Comparison of ENCODE assay signal across 8 cellular contexts in the genomic region with DNA sequence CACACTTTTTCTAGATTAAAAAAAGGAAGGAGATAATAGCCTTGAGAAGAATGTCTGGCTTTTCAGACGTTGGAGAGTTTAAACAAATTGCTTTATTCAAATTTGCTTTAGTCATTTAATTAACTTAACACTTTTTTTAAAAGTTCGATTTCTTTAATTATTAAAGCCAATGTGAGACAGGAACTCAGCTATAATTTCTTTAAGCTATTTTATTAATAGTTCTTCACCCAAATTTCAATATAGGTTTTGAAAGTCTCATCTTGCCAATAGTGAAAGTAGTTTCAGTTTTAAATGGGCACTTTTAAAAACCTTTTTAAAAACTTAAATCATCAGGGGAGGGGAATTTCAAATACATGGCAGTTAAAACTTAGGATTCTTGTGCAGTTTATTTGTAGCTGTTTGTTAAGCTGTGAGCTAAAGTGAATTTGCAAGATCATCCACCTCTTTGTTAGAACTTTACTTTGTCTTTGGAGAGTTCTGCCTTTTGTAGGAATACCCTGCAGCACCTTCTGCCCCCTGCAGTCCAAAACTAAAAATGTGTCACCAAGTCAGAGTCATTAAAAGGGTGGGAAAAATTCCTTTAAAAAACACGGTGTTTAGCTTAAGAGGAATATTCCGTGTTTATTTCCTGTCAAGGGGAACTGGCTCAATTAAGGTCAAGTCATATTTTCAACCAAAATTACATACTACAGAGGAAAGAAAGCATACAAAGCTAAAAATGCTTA. TPM values are rescaled to one million over a fixed set of nuclear protein-coding genes. Genes with fewer than 3 reads are reported as not detected.
DNase-seq lines count a peak whose midpoint lies in the region; ATAC-seq and TF ChIP-seq lines count a peak whose summit lies in the region.

No MANE protein-coding gene starts in this region.

- H3K27me3 Mint-ChIP-seq in memory B cell = no peaks in the 10 kb centered on the region

- H3K27me3 ChIP-seq in HL-60 (ENCODE audit: insufficient read depth, poor library complexity, severe bottlenecking) (no peaks in the 10 kb centered on the region), uterus (no peaks in the 10 kb centered on the region)

- H3K9me3 Mint-ChIP-seq in memory B cell = no peaks in the 10 kb centered on the region

- H3K36me3 Mint-ChIP-seq in memory B cell = peaks cover 11% of the 10 kb centered on the region

- peak overlapping the region; percentile 100 for H3K27ac Mint-ChIP-seq in memory B cell

- H3K4me1 Mint-ChIP-seq in memory B cell = peaks cover 31% of the 10 kb centered on the region

- no peaks in the 10 kb centered on the region for H3K9me3 ChIP-seq in uterus

- H3K4me3 ChIP-seq in HL-60 (replicated peaks; ENCODE audit: insufficient read depth, low read length) (peak overlapping the region; percentile 18), choroid plexus epithelial cell (ENCODE audit: low read depth, low read length) (peak overlapping the region; percentile 94), uterus (peak overlapping the region; percentile 60 to 63)

- DNase-seq in NCI-H2029 treated with DMSO at 0.1 percent for 48 hours (lab: John Stamatoyannopoulos, UW) (peak; percentile 12), NCI-H2029 (lab: John Stamatoyannopoulos, UW) (no peak), HL-60 (ENCODE audit: low read depth in 1 of 2, low spot score in 1 of 2) (peak in 1 of 2 experiments; percentile 70), RPMI8226 (peak; percentile 64), choroid plexus epithelial cell (ENCODE audit: low read depth) (peak; percentile 82), memory B cell (ENCODE audit: low spot score in 2 of 2) (peak in 1 of 2 donors; percentile 43), uterus (peak in 1 of 2 donors; percentile 40), ecto neural progenitor cell (ENCODE audit: low spot score) (no peak)

- no peaks in the 10 kb centered on the region for H3K36me3 ChIP-seq in uterus

- peak overlapping the region; percentile 96 for H3K4me3 Mint-ChIP-seq in memory B cell

- peak overlapping the region; percentile 38 for H3K27ac ChIP-seq in HL-60 (replicated peaks)
- H3K27ac ChIP-seq in uterus = peak overlapping the region; percentile 98

- no peak for TF ChIP-seq POLR2A in uterus (IDR thresholded peaks at IDR 0.05)

- peak; percentile 15 for ATAC-seq in memory B cell (ENCODE audit: low read depth)

- peaks cover 8 to 10% of the 10 kb centered on the region in 2 donors for H3K4me1 ChIP-seq in uterus

- TF ChIP-seq CTCF in HL-60 (IDR thresholded peaks at IDR 0.05; ENCODE audit: insufficient read depth, low read length) = peak; percentile 57
- TF ChIP-seq CTCF in choroid plexus epithelial cell (conservative IDR thresholded peaks at IDR 0.05; ENCODE audit: low read depth, low read length) = peak; percentile 78
- peak; percentile 63 to 71 (median 70) for TF ChIP-seq CTCF in uterus (IDR thresholded peaks at IDR 0.05)

- intact Hi-C loops in uterus (cut with DNase I; ENCODE audit: low total_unique reads) = loop anchor here (10.0 kb wide), 1 partner anchor 140 kb away; no protein-coding TSS in a partner anchor

RNA-seq across cellular contexts. Expression of a gene that starts 4.6 kb away (rescaled TPM):
- 100 to 1,000 TPM in 2 of 4 donors, 10 to 100 TPM in 2; 34.1 to 161 (median 87.0) TPM for total RNA-seq in uterus

Comparison
In these comparisons a context has a peak if more than half of its experiments do, and no peak if none do; other contexts are left out.
1. DNase-seq: peak in NCI-H2029 treated with DMSO at 0.1 percent for 48 hours (single experiment), RPMI8226 (single experiment) and choroid plexus epithelial cell (single experiment); none in NCI-H2029 (single experiment) and ecto neural progenitor cell (single experiment).
2. H3K4me3 ChIP-seq: peak in every context shown above with its lines; median percentile 94 in choroid plexus epithelial cell; 62 in uterus; 18 in HL-60.
3. Peak in every context shown above with its lines, with median percentiles within 50 percentile points of each other: CTCF ChIP-seq.